In the genomic region with DNA sequence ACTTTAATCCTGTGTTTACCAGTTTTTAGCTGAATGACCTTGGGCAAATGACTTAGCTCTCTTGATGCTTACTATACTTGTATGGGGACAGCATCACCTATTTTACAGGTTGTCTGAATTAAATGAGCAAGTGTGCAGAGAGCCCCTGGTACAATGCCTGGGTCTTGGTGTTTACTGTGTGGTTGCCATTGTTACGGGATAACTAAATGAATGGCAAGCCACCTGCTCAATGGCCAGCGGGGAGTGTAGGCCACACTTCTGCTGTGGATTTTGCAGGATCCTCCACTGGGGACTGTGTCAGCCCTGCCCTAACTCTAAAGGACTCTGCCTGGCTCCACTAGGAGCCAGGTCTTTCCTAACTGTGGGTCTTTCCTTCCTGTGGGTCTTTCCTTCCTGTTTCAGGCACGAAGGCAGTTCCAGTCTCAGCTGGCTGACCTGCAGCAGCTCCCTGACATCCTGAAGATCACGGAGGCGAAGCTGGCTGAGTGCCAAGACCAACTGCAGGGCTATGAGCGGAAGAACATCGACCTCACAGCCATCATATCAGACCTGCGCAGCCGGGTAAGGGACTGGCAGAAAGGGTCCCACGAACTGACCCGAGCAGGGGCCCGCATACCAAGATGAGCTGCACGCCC, we compare ENCODE assay signal across 1 cellular context.
TF ChIP-seq lines count a peak whose summit lies in the region.

No MANE protein-coding gene starts in this region.

TF ChIP-seq in endothelial cell of umbilical vein, 7 proteins besides CTCF, POLR2A, EP300 and RAD21 (continued from another document):
- TF ChIP-seq GATA2 (IDR thresholded peaks at IDR 0.05; ENCODE audit: insufficient read depth, insufficient read length, low read depth, low read length): peak; percentile 71
- TF ChIP-seq, protein P1, sequence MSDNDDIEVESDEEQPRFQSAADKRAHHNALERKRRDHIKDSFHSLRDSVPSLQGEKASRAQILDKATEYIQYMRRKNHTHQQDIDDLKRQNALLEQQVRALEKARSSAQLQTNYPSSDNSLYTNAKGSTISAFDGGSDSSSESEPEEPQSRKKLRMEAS (IDR thresholded peaks at IDR 0.05; ENCODE audit: insufficient read depth, insufficient read length): no peak
